7 cellular contexts compared by ENCODE assay signal in genomic region chr22:43185860-43186261, GRCh38. TPM values are rescaled to one million over a fixed set of nuclear protein-coding genes. Genes with fewer than 3 reads are reported as not detected.
DNase-seq lines count a peak whose midpoint lies in the region; ATAC-seq and TF ChIP-seq lines count a peak whose summit lies in the region.

No MANE protein-coding gene starts in this region.

- H3K79me2 ChIP-seq in smooth muscle cell (ENCODE audit: low read depth): no peaks in the 10 kb centered on the region

- H3K4me2 ChIP-seq in smooth muscle cell: peak overlapping the region; percentile 92

- ATAC-seq in body of pancreas: peak; percentile 28
- no peak for ATAC-seq in GM18519 (IDR thresholded peaks at IDR 0.05; ENCODE audit: low FRiP score, unreplicated experiment)
- no peak for ATAC-seq in GM18858 (IDR thresholded peaks at IDR 0.05; ENCODE audit: unreplicated experiment)

- H2AFZ ChIP-seq in smooth muscle cell (ENCODE audit: low read depth): no peak overlapping the region

- H3K36me3 ChIP-seq in body of pancreas (replicated peaks in 1 of 2; ENCODE audit: insufficient read depth in 1 of 2, low read depth in 2 of 2) (no peaks in the 10 kb centered on the region), smooth muscle cell (ENCODE audit: low read depth) (no peaks in the 10 kb centered on the region)

- H4K20me1 ChIP-seq in smooth muscle cell (ENCODE audit: low read depth): peaks cover 17% of the 10 kb centered on the region

- peak overlapping the region in 3 of 4 donors; percentile 79 to 87 (median 81) for H3K27ac ChIP-seq in body of pancreas
- H3K27ac ChIP-seq in smooth muscle cell (ENCODE audit: low read depth): no peak overlapping the region

- H3K4me1 ChIP-seq in body of pancreas: peaks cover 13% of the 10 kb centered on the region
- H3K4me1 ChIP-seq in smooth muscle cell (ENCODE audit: low read depth): peaks cover 19% of the 10 kb centered on the region

- peaks cover 4% of the 10 kb centered on the region for H3F3A ChIP-seq in smooth muscle cell (ENCODE audit: low read depth)

- no peak for TF ChIP-seq CTCF in GM12864 (IDR thresholded peaks at IDR 0.05; ENCODE audit: low read depth, low read length, missing control alignments)
- TF ChIP-seq CTCF in body of pancreas (IDR thresholded peaks at IDR 0.05): no peak
- TF ChIP-seq CTCF in smooth muscle cell (IDR thresholded peaks at IDR 0.05; ENCODE audit: borderline replicate concordance, insufficient read depth, poor library complexity, severe bottlenecking): no peak

- 7 to 19% methylated on average over 7 to 12 of the region's 12 CpGs for WGBS in body of pancreas, 2 donors
- 25% methylated on average over 12 of the region's 12 CpGs for WGBS in smooth muscle cell (ENCODE audit: low lambda C conversion rate)

- no peak for DNase-seq in GM12864 (ENCODE audit: low read depth)
- DNase-seq in NCI-H1105 treated with DMSO at 0.1 percent for 48 hours (lab: John Stamatoyannopoulos, UW): peak; percentile 70
- peak; percentile 78 to 87 (median 82) for DNase-seq in body of pancreas
- peak; percentile 28 for DNase-seq in iris pigment epithelial cell (ENCODE audit: low read depth)
- no peak for DNase-seq in smooth muscle cell (lab: John Stamatoyannopoulos, UW; ENCODE audit: unreplicated experiment)

- TF ChIP-seq POLR2A in body of pancreas (IDR thresholded peaks at IDR 0.05): peak in 1 of 3 donors; percentile 10

- H3K9me3 ChIP-seq in body of pancreas: no peaks in the 10 kb centered on the region
- no peaks in the 10 kb centered on the region for H3K9me3 ChIP-seq in smooth muscle cell (replicated peaks; ENCODE audit: low read depth)

- intact Hi-C loops in body of pancreas (cut with DNase I): no loop called here

- H3K9ac ChIP-seq in smooth muscle cell (ENCODE audit: low read depth): peak overlapping the region; percentile 4

- H3K27me3 ChIP-seq in body of pancreas: no peaks in the 10 kb centered on the region
- H3K27me3 ChIP-seq in smooth muscle cell (ENCODE audit: low read depth): no peaks in the 10 kb centered on the region

- H3K4me3 ChIP-seq in GM12864 (ENCODE audit: low read depth, low read length) (peak overlapping the region; percentile 66), body of pancreas (peak overlapping the region in 1 of 2 donors; percentile 40), smooth muscle cell (peak overlapping the region; percentile 79)

RNA-seq across cellular contexts. Expression of gene TTLL12, which starts 1.1 kb away (rescaled TPM):
- total RNA-seq in body of pancreas: 10 to 100 TPM; 21.0 to 25.1 TPM
- 19.1 and 23.5 TPM in 2 replicates for total RNA-seq in smooth muscle cell
- 31.6 and 39.1 TPM in 2 replicates for polyA plus RNA-seq in smooth muscle cell

RNA-seq across cellular contexts. Expression of gene TSPO, which starts 34.5 kb away (rescaled TPM):
- 100 to 1,000 TPM; 113 to 225 TPM for total RNA-seq in body of pancreas
- total RNA-seq in smooth muscle cell: 154 and 170 TPM in 2 replicates
- polyA plus RNA-seq in smooth muscle cell: 234 and 251 TPM in 2 replicates

RNA-seq across cellular contexts. Expression of gene MCAT, which starts 42.7 kb away (rescaled TPM):
- 10 to 100 TPM; 28.8 to 50.8 TPM for total RNA-seq in body of pancreas
- total RNA-seq in smooth muscle cell: 8.2 and 9.3 TPM in 2 replicates
- 15.3 and 16.1 TPM in 2 replicates for polyA plus RNA-seq in smooth muscle cell

Comparison
In these comparisons a context has a peak if more than half of its experiments do, and no peak if none do; other contexts are left out.
1. DNase-seq: peak in NCI-H1105 treated with DMSO at 0.1 percent for 48 hours (single experiment), body of pancreas (4 of 4) and iris pigment epithelial cell (single experiment); none in GM12864 (single experiment) and smooth muscle cell (single experiment).